Comparison of ENCODE assay signal across 29 cellular contexts in the genomic region with DNA sequence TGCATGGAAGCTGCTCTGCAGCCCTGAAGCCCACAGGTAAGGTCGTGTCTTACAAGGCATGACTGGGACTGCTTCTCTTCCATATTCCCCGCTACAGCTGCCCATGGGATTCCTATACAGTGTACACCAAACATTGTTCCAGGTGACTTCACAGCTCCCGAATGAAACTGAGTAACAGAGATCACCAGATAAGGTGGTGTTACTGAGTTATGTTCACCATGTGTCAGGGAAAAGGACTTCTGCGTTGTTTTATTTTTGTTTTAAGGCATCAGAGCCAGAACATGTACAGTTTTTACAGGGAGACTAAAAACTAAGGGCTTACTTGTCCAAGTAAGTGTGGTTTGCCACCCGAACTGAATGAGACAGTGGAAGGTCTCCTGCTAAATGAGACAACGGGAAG.
"Had no signal": no experiment of that assay in that cellular context is flagged by ENCODE, and none has a peak within 500 bp of the region (broad histone marks: within the 10 kb centered on the region; RNA-seq: fewer than 3 reads in every experiment).

No MANE protein-coding gene starts in this region.

- H3K4me3 Mint-ChIP-seq: immature natural killer cell; naive thymus-derived CD8-positive, alpha-beta T cell; nephron; neural crest cell; stimulated activated memory B cell treated with anti-CD40 and anti-IgM and Interleukin-4, amounts not matched to agents 10 μg/mL and 1 μg/mL and 100 μg/mL, for 72 hours; stimulated activated naive CD8-positive, alpha-beta T cell treated with anti-CD3 and anti-CD28 coated beads, Interleukin-15, amount 100 ng/mL, for 72 hours had no signal

- DNase-seq: hypothalamus; immature natural killer cell; kidney; left colon; left ventricle myocardium inferior; midbrain; mucosa of descending colon; naive thymus-derived CD8-positive, alpha-beta T cell; nucleus accumbens; right lobe of liver; stimulated activated CD4-positive, alpha-beta T cell treated with anti-CD3 and anti-CD28 coated beads, Interleukin-1b, Interleukin-23, amount 100 ng/mL, for 48 hours; stimulated activated CD4-positive, alpha-beta T cell treated with anti-CD3 and anti-CD28 coated beads, Interleukin-2, amount 100 ng/mL, for 48 hours; stimulated activated CD4-positive, alpha-beta T cell treated with anti-CD3 and anti-CD28 coated beads, Interleukin-4, amount 100 ng/mL, for 4 hours; stimulated activated CD8-positive, alpha-beta memory T cell treated with anti-CD3 and anti-CD28 coated beads, Interleukin-4, amount 100 ng/mL, for 48 hours; stimulated activated naive CD4-positive, alpha-beta T cell treated with Interleukin-2 at 50 U/mL for 16 hours; stimulated activated naive CD8-positive, alpha-beta T cell treated with anti-CD3 and anti-CD28 coated beads, Interleukin-15, amount 100 ng/mL, for 72 hours; substantia nigra; thyroid gland; transverse colon; upper lobe of left lung had no signal

- ATAC-seq: left colon; mucosa of descending colon; naive thymus-derived CD8-positive, alpha-beta T cell; right lobe of liver; stimulated activated memory B cell treated with anti-CD40 and anti-IgM and Interleukin-4, amounts not matched to agents 10 μg/mL and 1 μg/mL and 100 μg/mL, for 72 hours; stimulated activated naive CD8-positive, alpha-beta T cell treated with anti-CD3 and anti-CD28 coated beads, Interleukin-15, amount 100 ng/mL, for 72 hours had no signal

- H3K27ac ChIP-seq: left ventricle myocardium inferior, right atrium auricular region, right lobe of liver, thyroid gland, transverse colon, upper lobe of left lung, vagina had no signal

- FAIRE-seq: islet of Langerhans, kidney had no signal

- H3K4me1 Mint-ChIP-seq: immature natural killer cell had no signal

- H3K4me2 ChIP-seq: smooth muscle cell had no signal

- H3K4me1 ChIP-seq: left ventricle myocardium inferior, right atrium auricular region, right lobe of liver, thyroid gland, transverse colon, upper lobe of left lung, vagina had no signal

- H3K36me3 Mint-ChIP-seq: immature natural killer cell had no signal

- H3K9me3 Mint-ChIP-seq: neural crest cell had no signal

- H3K27me3 ChIP-seq: right atrium auricular region, right lobe of liver, thyroid gland, transverse colon, upper lobe of left lung, vagina had no signal

- H3K27ac Mint-ChIP-seq: immature natural killer cell; naive thymus-derived CD8-positive, alpha-beta T cell; nephron; progenitor cell of endocrine pancreas; stimulated activated memory B cell treated with anti-CD40 and anti-IgM and Interleukin-4, amounts not matched to agents 10 μg/mL and 1 μg/mL and 100 μg/mL, for 72 hours; stimulated activated naive CD8-positive, alpha-beta T cell treated with anti-CD3 and anti-CD28 coated beads, Interleukin-15, amount 100 ng/mL, for 72 hours had no signal

- H3K4me3 ChIP-seq: left ventricle myocardium inferior, lung, mucosa of descending colon, right atrium auricular region, right lobe of liver, smooth muscle cell, thyroid gland, transverse colon, upper lobe of left lung, vagina had no signal

- H3K36me3 ChIP-seq: left ventricle myocardium inferior, right atrium auricular region, right lobe of liver, thyroid gland, transverse colon, upper lobe of left lung, vagina had no signal

- H3K27me3 Mint-ChIP-seq: naive thymus-derived CD8-positive, alpha-beta T cell; stimulated activated memory B cell treated with anti-CD40 and anti-IgM and Interleukin-4, amounts not matched to agents 10 μg/mL and 1 μg/mL and 100 μg/mL, for 72 hours; stimulated activated naive CD8-positive, alpha-beta T cell treated with anti-CD3 and anti-CD28 coated beads, Interleukin-15, amount 100 ng/mL, for 72 hours had no signal

- H3K9me3 ChIP-seq: mucosa of descending colon, right atrium auricular region, right lobe of liver, thyroid gland, transverse colon, upper lobe of left lung, vagina had no signal
